Comparison of ENCODE assay signal across 8 cellular contexts in genomic region chr11:810040-810567, GRCh38. TPM values are rescaled to one million over a fixed set of nuclear protein-coding genes. Genes with fewer than 3 reads are reported as not detected.
DNase-seq lines count a peak whose midpoint lies in the region; ATAC-seq and TF ChIP-seq lines count a peak whose summit lies in the region.

No MANE protein-coding gene starts in this region.

- H3K9me3 ChIP-seq in naive thymus-derived CD4-positive, alpha-beta T cell (ENCODE audit: control insufficient read depth in 2 of 3, low read length in 3 of 3) = no peaks in the 10 kb centered on the region

- TF ChIP-seq EP300 in Ishikawa (IDR thresholded peaks at IDR 0.05; ENCODE audit: borderline replicate concordance) = peak; percentile 7; the same call in 1 of the 2 replicates

- DNase-seq in naive thymus-derived CD4-positive, alpha-beta T cell = no peak
- DNase-seq in amygdala (lab: John Stamatoyannopoulos, UW) = no peak
- no peak for DNase-seq in NCI-H1092 (lab: John Stamatoyannopoulos, UW)
- DNase-seq in HPDE6-E6E7 (ENCODE audit: extremely low spot score) = no peak
- DNase-seq in stimulated activated CD4-positive, alpha-beta T cell treated with anti-CD3 and anti-CD28 coated beads, Interleukin-4, amount 100 ng/mL, for 4 hours = no peak

- peaks cover 8 to 50% (median 31%) of the 10 kb centered on the region in 7 donors for H3K4me1 Mint-ChIP-seq in naive thymus-derived CD4-positive, alpha-beta T cell

- TF ChIP-seq RAD21 in Ishikawa (IDR thresholded peaks at IDR 0.05; ENCODE audit: low read depth) = no peak

- intact Hi-C loops in naive thymus-derived CD4-positive, alpha-beta T cell (cut with micrococcal nuclease) = no loop called here

- peak overlapping the region; percentile 88 to 96 (median 95) for H3K4me3 Mint-ChIP-seq in naive thymus-derived CD4-positive, alpha-beta T cell

- peak overlapping the region; percentile 54 for H3K27ac ChIP-seq in cingulate gyrus (ENCODE audit: low read depth, low read length)
- peak overlapping the region; percentile 96 for H3K27ac ChIP-seq in naive thymus-derived CD4-positive, alpha-beta T cell (ENCODE audit: low read depth, low read length)

- peaks cover 0 to 16% (median 0%) of the 10 kb centered on the region in 5 donors for H3K36me3 Mint-ChIP-seq in naive thymus-derived CD4-positive, alpha-beta T cell

- ATAC-seq in GM18870 (IDR thresholded peaks at IDR 0.05; ENCODE audit: unreplicated experiment) = peak; percentile 7
- ATAC-seq in naive thymus-derived CD4-positive, alpha-beta T cell = peak; percentile 16

- peaks cover 10 to 33% (median 12%) of the 10 kb centered on the region in 3 experiments for H3K36me3 ChIP-seq in naive thymus-derived CD4-positive, alpha-beta T cell (ENCODE audit: control insufficient read depth in 2 of 3, insufficient read depth in 3 of 3, low read length in 3 of 3)

- peak overlapping the region; percentile 91 to 99 (median 97) for H3K27ac Mint-ChIP-seq in naive thymus-derived CD4-positive, alpha-beta T cell

- H3K4me1 ChIP-seq in naive thymus-derived CD4-positive, alpha-beta T cell (ENCODE audit: control insufficient read depth in 2 of 2, insufficient read depth in 2 of 2, low read length in 2 of 2) = peaks cover 22 to 25% of the 10 kb centered on the region in 2 donors

- CTCF ChIA-PET in naive thymus-derived CD4-positive, alpha-beta T cell (lab: Charles Lee) = interaction anchor here (0.6 to 1.3 kb wide), 2 partner anchors 9 to 65 kb away, joined by 3 to 4 read pairs; no protein-coding TSS in a partner anchor

- H3K27me3 ChIP-seq in naive thymus-derived CD4-positive, alpha-beta T cell (ENCODE audit: control insufficient read depth in 2 of 2, insufficient read depth in 2 of 2, low read length in 2 of 2) = no peaks in the 10 kb centered on the region

- H3K27me3 Mint-ChIP-seq in naive thymus-derived CD4-positive, alpha-beta T cell = no peaks in the 10 kb centered on the region

- POLR2A ChIA-PET in naive thymus-derived CD4-positive, alpha-beta T cell (lab: Charles Lee) = interaction anchor here (0.6 to 2.2 kb wide), 13 partner anchors 9 to 573 kb away, joined by 3 to 51 read pairs (median 5); partner anchors contain the start of genes DEAF1, PNPLA2, SLC25A22 and TMEM80

- peak overlapping the region; percentile 96 for H3K4me3 ChIP-seq in naive thymus-derived CD4-positive, alpha-beta T cell (ENCODE audit: low read length)

- H3K9me3 Mint-ChIP-seq in naive thymus-derived CD4-positive, alpha-beta T cell = peaks cover 0 to 3% (median 0%) of the 10 kb centered on the region in 11 donors

TF ChIP-seq in Ishikawa, 13 proteins besides CTCF, POLR2A, EP300 and RAD21:
- TF ChIP-seq USF1 (IDR thresholded peaks at IDR 0.05) (no peak), EGR1 (IDR thresholded peaks at IDR 0.05) (no peak)

RNA-seq across cellular contexts. Expression of gene RPLP2, which starts 0.3 kb away (rescaled TPM):
- total RNA-seq in naive thymus-derived CD4-positive, alpha-beta T cell = 1,000 to 10,000 TPM; 2,266 to 5,944 (median 5,497) TPM
- polyA plus RNA-seq in naive thymus-derived CD4-positive, alpha-beta T cell = 1,000 to 10,000 TPM; 3,734 to 4,844 TPM

RNA-seq across cellular contexts. Expression of gene PIDD1, which starts 5.1 kb away (rescaled TPM):
- total RNA-seq in naive thymus-derived CD4-positive, alpha-beta T cell = 10 to 100 TPM; 30.0 to 38.7 (median 34.1) TPM
- polyA plus RNA-seq in naive thymus-derived CD4-positive, alpha-beta T cell = 1 to 10 TPM; 4.7 to 8.3 TPM

RNA-seq across cellular contexts. Expression of gene PNPLA2, which starts 8.6 kb away (rescaled TPM):
- total RNA-seq in naive thymus-derived CD4-positive, alpha-beta T cell = 100 to 1,000 TPM in 4 of 5 experiments, 10 to 100 TPM in 1; 60.1 to 237 (median 205) TPM
- 10 to 100 TPM; 26.0 to 40.4 TPM for polyA plus RNA-seq in naive thymus-derived CD4-positive, alpha-beta T cell

RNA-seq across cellular contexts. Expression of gene SLC25A22, which starts 12.0 kb away (rescaled TPM):
- total RNA-seq in naive thymus-derived CD4-positive, alpha-beta T cell = 10 to 100 TPM; 17.4 to 58.4 (median 21.3) TPM
- polyA plus RNA-seq in naive thymus-derived CD4-positive, alpha-beta T cell = 10 to 100 TPM in 1 of 2 donors, 1 to 10 TPM in 1; 6.4 to 11.1 TPM

RNA-seq across cellular contexts. Expression of gene CRACR2B, which starts 17.6 kb away (rescaled TPM):
- 1 to 10 TPM in 3 of 5 experiments, under 1 TPM in 1, not detected in 1; 0.62 to 3.9 (median 2.0) TPM for total RNA-seq in naive thymus-derived CD4-positive, alpha-beta T cell
- not detected for polyA plus RNA-seq in naive thymus-derived CD4-positive, alpha-beta T cell
